Comparison of ENCODE assay signal across 19 cellular contexts in the genomic region with DNA sequence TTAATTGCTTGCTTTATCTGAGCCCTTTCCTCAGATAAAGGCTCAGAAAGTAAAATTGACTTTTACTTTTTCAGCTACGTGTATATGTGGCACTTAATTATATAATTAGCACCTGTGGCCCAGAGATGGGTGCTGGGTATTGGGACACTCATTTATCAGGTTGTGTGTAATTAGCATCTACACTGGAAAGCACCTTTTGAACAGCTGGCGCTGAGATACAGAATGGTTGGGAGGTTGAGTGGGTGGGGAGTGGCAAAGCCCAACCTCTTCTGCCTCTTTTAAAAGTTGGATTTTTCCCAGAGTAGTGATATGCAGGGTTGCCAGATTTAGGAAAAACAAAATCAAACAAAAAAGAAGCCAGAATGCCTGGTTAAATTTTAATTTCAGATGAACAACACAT. TPM values are rescaled to one million over a fixed set of nuclear protein-coding genes. Genes with fewer than 3 reads are reported as not detected.
DNase-seq lines count a peak whose midpoint lies in the region; ATAC-seq, FAIRE-seq and TF ChIP-seq lines count a peak whose summit lies in the region.
"Had no signal": no experiment of that assay in that cellular context is flagged by ENCODE, and none has a peak within 500 bp of the region (broad histone marks: within the 10 kb centered on the region; RNA-seq: fewer than 3 reads in every experiment).

No MANE protein-coding gene starts in this region.

- TF ChIP-seq RAD21 in GM12878 (IDR thresholded peaks at IDR 0.05; ENCODE audit: insufficient read depth, low read depth, low read length) = no peak

- ATAC-seq in GM18508 (IDR thresholded peaks at IDR 0.05; ENCODE audit: insufficient read depth, unreplicated experiment) (peak; percentile 91), GM19025 (IDR thresholded peaks at IDR 0.05; ENCODE audit: low read depth, unreplicated experiment) (peak; percentile 90), HG03045 (IDR thresholded peaks at IDR 0.05; ENCODE audit: unreplicated experiment) (peak; percentile 60), GM12878 (peak; percentile 87), upper lobe of left lung (ENCODE audit: low FRiP score in 2 of 2) (no peak)
- ATAC-seq: CD8-positive, alpha-beta T cell; foreskin keratinocyte had no signal

- H3K36me3 ChIP-seq in GM12878 (ENCODE audit: control insufficient read depth in 2 of 2, insufficient read depth in 2 of 2, low read length in 1 of 2) = no peaks in the 10 kb centered on the region
- H3K36me3 ChIP-seq in Karpas-422 (ENCODE audit: insufficient read depth, low read length) = no peaks in the 10 kb centered on the region
- H3K36me3 ChIP-seq in upper lobe of left lung = no peaks in the 10 kb centered on the region

- DNase-seq in GM12878 (ENCODE audit: low read depth, low spot score) (no peak), Karpas-422 (no peak), NCI-H1048 (lab: John Stamatoyannopoulos, UW) (no peak), upper lobe of left lung (no peak)
- DNase-seq in stimulated activated CD4-positive, alpha-beta T cell treated with anti-CD3 and anti-CD28 coated beads, Interleukin-2, amount 100 ng/mL, for 24 hours = no peak
- DNase-seq: activated CD4-positive, alpha-beta memory T cell treated with anti-CD3 and anti-CD28 coated beads for 36 hours; activated T-cell treated with anti-CD3 and anti-CD28 coated beads, Interleukin-2, amount 50 U/mL, for 24 hours; CD8-positive, alpha-beta T cell; foreskin keratinocyte; left ventricle myocardium superior; NCI-H1436; SHP77 treated with DMSO at 0.1 percent for 48 hours; stimulated activated CD4-positive, alpha-beta T cell treated with anti-CD3 and anti-CD28 coated beads, Interleukin-4, amount 100 ng/mL, for 24 hours; testis had no signal

- TF ChIP-seq EP300 in GM12878 (IDR thresholded peaks at IDR 0.05; ENCODE audit: borderline replicate concordance in 1 of 2, control insufficient read depth in 1 of 2, low read depth in 2 of 2, low read length in 2 of 2) (no peak), upper lobe of left lung (IDR thresholded peaks at IDR 0.05) (no peak)

- H3K9ac ChIP-seq in GM12878 (ENCODE audit: control insufficient read depth, insufficient read depth, low read length) (no peak overlapping the region), Karpas-422 (ENCODE audit: low read length) (no peak overlapping the region)

- RAD21 ChIA-PET in GM12878 (lab: Charles Lee; ENCODE audit: unreplicated experiment) = interaction anchor here (0.9 to 1.8 kb wide), 5 partner anchors 9 to 100 kb away, joined by 3 to 9 read pairs (median 4); no protein-coding TSS in a partner anchor

- BruUV-seq in GM12878 (replicated peaks; lab: Mats Ljungman, UMichigan) = no TSS peak

- H3K9me2 ChIP-seq in Karpas-422 (replicated peaks; ENCODE audit: insufficient read depth, low read length) = no peaks in the 10 kb centered on the region

- no peak for FAIRE-seq in GM12878 (lab: Jason Lieb, UNC)
- FAIRE-seq: H54 had no signal

- WGBS in GM12878 (ENCODE audit: insufficient coverage, insufficient replicate concordance, low lambda C conversion rate, missing lambda C conversion rate) = 13% methylated on average over 2 of the region's 2 CpGs
- WGBS in upper lobe of left lung, 2 donors = 68 to 80% methylated on average over 2 of the region's 2 CpGs

- TF ChIP-seq POLR2A in GM12878 (IDR thresholded peaks at IDR 0.05; ENCODE audit: low read depth, low read length) = no peak
- no peak for TF ChIP-seq POLR2A in upper lobe of left lung (IDR thresholded peaks at IDR 0.05)

- CTCF ChIA-PET in GM12878 (lab: Yijun Ruan, JAX) = interaction anchor here (0.7 to 3.7 kb wide), 2 partner anchors 16 to 22 kb away, joined by 3 to 19 read pairs; no protein-coding TSS in a partner anchor

- H3K79me2 ChIP-seq in GM12878 (ENCODE audit: control insufficient read depth, insufficient read depth, low read length) (no peaks in the 10 kb centered on the region), Karpas-422 (ENCODE audit: low read length) (no peaks in the 10 kb centered on the region)

- H3K4me3 ChIP-seq in GM12878 (no peak overlapping the region), Karpas-422 (ENCODE audit: low read length) (no peak overlapping the region), upper lobe of left lung (no peak overlapping the region)
- H3K4me3 ChIP-seq: coronary artery, testis had no signal

- H3K4me2 ChIP-seq in GM12878 (ENCODE audit: control insufficient read depth, insufficient read depth) (no peak overlapping the region), Karpas-422 (ENCODE audit: low read depth, low read length, poor library complexity, severe bottlenecking) (no peak overlapping the region)

- intact Hi-C loops in GM12878 (cut with micrococcal nuclease; ENCODE audit: unreplicated experiment) = no loop called here

- POLR2A ChIA-PET in GM12878 (lab: Charles Lee) = interaction anchor here (0.6 to 2.2 kb wide), 7 partner anchors 8 to 117 kb away, joined by 3 to 8 read pairs (median 5); no protein-coding TSS in a partner anchor

- H2AFZ ChIP-seq in GM12878 (ENCODE audit: control insufficient read depth, low read depth, low read length) = no peak overlapping the region
- no peak overlapping the region for H2AFZ ChIP-seq in Karpas-422 (ENCODE audit: low read length)

- TF ChIP-seq CTCF in GM12878 (IDR thresholded peaks at IDR 0.05 in 2 of 3, conservative IDR thresholded peaks at IDR 0.05 in 1 of 3; ENCODE audit: control insufficient read depth in 2 of 3, extremely low read depth in 1 of 3, insufficient read depth in 1 of 3, low read depth in 3 of 3, low read length in 3 of 3) (no peak), upper lobe of left lung (IDR thresholded peaks at IDR 0.05) (no peak)

- no peaks in the 10 kb centered on the region for H4K20me1 ChIP-seq in GM12878 (ENCODE audit: control insufficient read depth, insufficient read depth)
- no peaks in the 10 kb centered on the region for H4K20me1 ChIP-seq in Karpas-422 (ENCODE audit: insufficient read depth, low read depth, low read length)

- no peaks in the 10 kb centered on the region for H3K27me3 ChIP-seq in GM12878 (replicated peaks in 1 of 2; ENCODE audit: control insufficient read depth in 2 of 2, insufficient read depth in 2 of 2, low read length in 1 of 2)
- no peaks in the 10 kb centered on the region for H3K27me3 ChIP-seq in Karpas-422 (ENCODE audit: low read length)
- H3K27me3 ChIP-seq in upper lobe of left lung = no peaks in the 10 kb centered on the region
- H3K27me3 ChIP-seq: foreskin keratinocyte, testis had no signal

- no peak overlapping the region for H3K27ac ChIP-seq in GM12878 (ENCODE audit: control insufficient read depth, insufficient read depth)
- H3K27ac ChIP-seq in Karpas-422 (ENCODE audit: low read length) = no peak overlapping the region
- peak overlapping the region in 1 of 4 donors; percentile 76 for H3K27ac ChIP-seq in upper lobe of left lung
- H3K27ac ChIP-seq: foreskin keratinocyte had no signal

- SMC1A ChIA-PET in GM12878 (lab: Charles Lee; ENCODE audit: uncharacterized antibody, unreplicated experiment) = interaction anchor here (0.9 to 3.3 kb wide), 10 partner anchors 8 to 199 kb away, joined by 3 to 24 read pairs (median 6); no protein-coding TSS in a partner anchor

- in situ Hi-C loops in GM12878 (cut with MboI) = no loop called here

- no peaks in the 10 kb centered on the region for H3K9me3 ChIP-seq in GM12878 (replicated peaks; ENCODE audit: control insufficient read depth, insufficient read depth, low read length)
- H3K9me3 ChIP-seq in Karpas-422 (ENCODE audit: low read length) = no peaks in the 10 kb centered on the region
- H3K9me3 ChIP-seq in upper lobe of left lung = no peaks in the 10 kb centered on the region
- H3K9me3 ChIP-seq: testis had no signal

- no peaks in the 10 kb centered on the region for H3K4me1 ChIP-seq in GM12878 (ENCODE audit: control insufficient read depth, insufficient read depth, low read length)
- no peaks in the 10 kb centered on the region for H3K4me1 ChIP-seq in Karpas-422 (ENCODE audit: low read length)
- H3K4me1 ChIP-seq in upper lobe of left lung = peaks cover 51 to 73% (median 57%) of the 10 kb centered on the region in 4 donors
- H3K4me1 ChIP-seq: foreskin keratinocyte had no signal

TF ChIP-seq in GM12878, 131 proteins besides CTCF, POLR2A, EP300 and RAD21 (continues in another document):
- TF ChIP-seq BMI1 (IDR thresholded peaks at IDR 0.05; ENCODE audit: borderline replicate concordance) (peak; percentile 48; the same call in 1 of the 2 replicates), MTA2 (IDR thresholded peaks at IDR 0.05; ENCODE audit: low read depth) (peak; percentile 92), IKZF1 (conservative IDR thresholded peaks at IDR 0.05) (peak; percentile 54)
- TF ChIP-seq, protein P1, sequence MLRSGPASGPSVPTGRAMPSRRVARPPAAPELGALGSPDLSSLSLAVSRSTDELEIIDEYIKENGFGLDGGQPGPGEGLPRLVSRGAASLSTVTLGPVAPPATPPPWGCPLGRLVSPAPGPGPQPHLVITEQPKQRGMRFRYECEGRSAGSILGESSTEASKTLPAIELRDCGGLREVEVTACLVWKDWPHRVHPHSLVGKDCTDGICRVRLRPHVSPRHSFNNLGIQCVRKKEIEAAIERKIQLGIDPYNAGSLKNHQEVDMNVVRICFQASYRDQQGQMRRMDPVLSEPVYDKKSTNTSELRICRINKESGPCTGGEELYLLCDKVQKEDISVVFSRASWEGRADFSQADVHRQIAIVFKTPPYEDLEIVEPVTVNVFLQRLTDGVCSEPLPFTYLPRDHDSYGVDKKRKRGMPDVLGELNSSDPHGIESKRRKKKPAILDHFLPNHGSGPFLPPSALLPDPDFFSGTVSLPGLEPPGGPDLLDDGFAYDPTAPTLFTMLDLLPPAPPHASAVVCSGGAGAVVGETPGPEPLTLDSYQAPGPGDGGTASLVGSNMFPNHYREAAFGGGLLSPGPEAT (IDR thresholded peaks at IDR 0.05; ENCODE audit: low read depth) = peak; percentile 81

RNA-seq across cellular contexts. Expression of a gene that starts 23.9 kb away (rescaled TPM):
- 354 and 378 TPM in 2 replicates for total RNA-seq in GM12878 (2013; cell fraction: nucleolus; rRNA removed)
- total RNA-seq in GM12878 (2014; rRNA removed) (98.3 and 104 TPM in 2 replicates), GM12878 (2014; rRNA removed; fragmentation: Illumina TruSeq; extraction: Trizol) (84.1 and 86.7 TPM in 2 replicates), GM12878 (2021) (146 and 154 TPM in 2 replicates), upper lobe of left lung (100 to 1,000 TPM; 449 to 911 (median 654) TPM)
- polyA plus RNA-seq in GM12878 (2011; ENCODE audit: low read depth) = 49.4 TPM
- polyA plus RNA-seq in GM12878 (2011; rRNA removed) (49.0 and 62.0 TPM in 2 replicates), GM12878 (2014; fragmentation: Illumina TruSeq; extraction: Trizol) (75.1 and 78.3 TPM in 2 replicates), GM12878 (2014; fragmentation: Nextera tagmentation; extraction: Ambion mirVana) (10 to 100 TPM; 20.6 to 38.0 TPM), GM12878 (2014; rRNA removed) (58.1 and 58.6 TPM in 2 replicates), GM12878 (2016; fragmentation: Nextera tagmentation; extraction: Ambion mirVana) (10 to 100 TPM; 78.3 to 79.6 TPM)
- 32.7 and 41.1 TPM in 2 replicates for polyA plus RNA-seq in GM12878 (2011; cell fraction: cytosol; rRNA removed)
- 180 and 448 TPM in 2 replicates for polyA plus RNA-seq in GM12878 (2011; cell fraction: nucleus; rRNA removed)
- 70.1 and 83.6 TPM in 2 replicates for polyA plus RNA-seq in GM12878 (2012)
- polyA minus RNA-seq in GM12878 (2011; rRNA and poly(A)+ RNA removed) = 102 and 125 TPM in 2 replicates
- polyA minus RNA-seq in GM12878 (2011; cell fraction: cytosol; rRNA and poly(A)+ RNA removed) = 44.4 and 54.2 TPM in 2 replicates
- 112 and 202 TPM in 2 replicates for polyA minus RNA-seq in GM12878 (2011; cell fraction: nucleus; rRNA and poly(A)+ RNA removed)
- total RNA-seq in Karpas-422 (2014; rRNA removed; shearing (Covaris generic); ENCODE audit: low replicate concordance) = 6.2 and 9.1 TPM in 2 replicates

Comparison
In these comparisons a context has a peak if more than half of its experiments do, and no peak if none do; other contexts are left out.
1. ATAC-seq: peak in GM18508 (single experiment), GM19025 (single experiment), HG03045 (single experiment) and GM12878 (single experiment); none in upper lobe of left lung (0 of 2).